1 cellular context compared by ENCODE assay signal in the genomic region with DNA sequence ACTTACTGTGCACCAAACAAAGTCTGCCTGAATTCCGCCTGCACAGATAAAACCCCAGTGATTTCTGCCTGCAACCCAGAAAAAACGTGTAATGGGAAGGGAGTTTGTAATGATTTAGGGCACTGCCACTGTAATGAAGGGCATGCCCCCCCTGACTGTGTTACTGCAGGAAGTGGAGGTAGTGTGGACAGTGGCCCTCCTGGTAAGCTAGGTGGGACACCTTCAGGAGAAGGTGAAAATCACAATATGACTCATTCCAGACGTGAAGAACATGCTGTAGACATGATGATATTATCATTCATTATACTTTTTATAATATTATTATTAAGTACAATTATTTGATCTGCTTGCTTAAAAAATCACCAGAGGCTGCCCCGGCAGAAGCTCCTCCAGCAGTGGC.
TF ChIP-seq lines count a peak whose summit lies in the region.

No MANE protein-coding gene starts in this region.

TF ChIP-seq in K562, 482 proteins besides CTCF, POLR2A, EP300 and RAD21 (continued from another document):
- no peak for TF ChIP-seq E2F8 (IDR thresholded peaks at IDR 0.05; ENCODE audit: low read depth, partially characterized antibody)
- TF ChIP-seq SAFB (IDR thresholded peaks at IDR 0.05; ENCODE audit: borderline replicate concordance, low read depth, low read length) = no peak
- no peak for TF ChIP-seq ZFP36 (IDR thresholded peaks at IDR 0.05; ENCODE audit: low read depth, low read length, partially characterized antibody)
- TF ChIP-seq POLR2B (IDR thresholded peaks at IDR 0.05; ENCODE audit: low read depth, partially characterized antibody) = no peak
- no peak for TF ChIP-seq CHD1 (IDR thresholded peaks at IDR 0.05; ENCODE audit: low read length)
- no peak for TF ChIP-seq PHB (CRISPR knock-in tag; IDR thresholded peaks at IDR 0.05)
- no peak for TF ChIP-seq TAF1 (IDR thresholded peaks at IDR 0.05; ENCODE audit: control insufficient read depth, extremely low read depth, insufficient read depth, low read length, severe bottlenecking)
- no peak for TF ChIP-seq TAF9B (IDR thresholded peaks at IDR 0.05; ENCODE audit: partially characterized antibody)
- TF ChIP-seq ARNT (IDR thresholded peaks at IDR 0.05) = no peak
TF ChIP-seq in K562: peak in this region for 0.
